Comparison of ENCODE assay signal across 17 cellular contexts in genomic region chr10:93287775-93288174, GRCh38.
A peak's percentile ranks its signal among the peaks of the same experiment; 100 is the strongest.
DNase-seq lines count a peak whose midpoint lies in the region; TF ChIP-seq lines count a peak whose summit lies in the region.
"Had no signal": no experiment of that assay in that cellular context is flagged by ENCODE, and none has a peak within 500 bp of the region (broad histone marks: within the 10 kb centered on the region; RNA-seq: fewer than 3 reads in every experiment).

No MANE protein-coding gene starts in this region.

- H3K9me3 ChIP-seq in H9 (ENCODE audit: control insufficient read depth, low read depth, low read length): no peaks in the 10 kb centered on the region

- H2BK5ac ChIP-seq in H9 (ENCODE audit: insufficient read length, low read length): peak overlapping the region; percentile 19

- no peak overlapping the region for H2BK120ac ChIP-seq in H9 (ENCODE audit: low read depth, low read length, poor library complexity, severe bottlenecking)

- H4K8ac ChIP-seq in H9 (replicated peaks; ENCODE audit: insufficient read length, low read depth, low read length): no peak overlapping the region

- H2BK20ac ChIP-seq in H9 (ENCODE audit: low read depth, low read length, poor library complexity, severe bottlenecking): no peak overlapping the region

- DNase-seq in H9 (peak; percentile 52), chondrocyte (ENCODE audit: low spot score) (no peak), kidney tubule cell (ENCODE audit: low spot score) (peak; percentile 19), renal cortical epithelial cell (ENCODE audit: low read depth) (peak; percentile 28), Kasumi-1 (lab: John Stamatoyannopoulos, UW) (no peak), occipital lobe (lab: John Stamatoyannopoulos, UW) (no peak)
- DNase-seq in activated naive CD4-positive, alpha-beta T cell treated with anti-CD3 and anti-CD28 coated beads, Interleukin-2, amount 10 ng/mL, durations not matched to agents 7 days and 5 days: no peak
- DNase-seq in activated CD4-positive, alpha-beta T cell treated with anti-CD3 and anti-CD28 coated beads for 48 hours: no peak
- DNase-seq: AML-193; CD4-positive, CD25-positive, alpha-beta regulatory T cell; GOT3; KG1; NCI-H1092; NCI-H2107; NCI-H226; NCI-H526 treated with DMSO at 0.1 percent for 48 hours; SIG-M5 had no signal

- H3K4me2 ChIP-seq in H9 (ENCODE audit: insufficient read depth, insufficient read length, low read length): no peak overlapping the region

- H3K9me3 Mint-ChIP-seq in H9: no peaks in the 10 kb centered on the region
- no peaks in the 10 kb centered on the region for H3K9me3 Mint-ChIP-seq in chondrocyte (ENCODE audit: low read depth)
- no peaks in the 10 kb centered on the region for H3K9me3 Mint-ChIP-seq in activated naive CD4-positive, alpha-beta T cell treated with anti-CD3 and anti-CD28 coated beads, Interleukin-2, amount 10 ng/mL, durations not matched to agents 7 days and 5 days
- H3K9me3 Mint-ChIP-seq: CD4-positive, CD25-positive, alpha-beta regulatory T cell had no signal

- H2AK5ac ChIP-seq in H9 (ENCODE audit: insufficient read length, low read length): no peak overlapping the region

- H3K79me1 ChIP-seq in H9 (ENCODE audit: insufficient read depth, low read depth, low read length, poor library complexity, severe bottlenecking): no peaks in the 10 kb centered on the region

- TF ChIP-seq CTCF in H9 (conservative IDR thresholded peaks at IDR 0.05): no peak
- TF ChIP-seq CTCF in chondrocyte (IDR thresholded peaks at IDR 0.05): no peak

- H3K4me3 Mint-ChIP-seq in H9 (peak overlapping the region in 1 of 2 experiments; percentile 33; a peak in 1 of 5 replicates), chondrocyte (ENCODE audit: unreplicated experiment) (no peak overlapping the region)
- no peak overlapping the region for H3K4me3 Mint-ChIP-seq in activated naive CD4-positive, alpha-beta T cell treated with anti-CD3 and anti-CD28 coated beads, Interleukin-2, amount 10 ng/mL, durations not matched to agents 7 days and 5 days
- H3K4me3 Mint-ChIP-seq: CD4-positive, CD25-positive, alpha-beta regulatory T cell had no signal

- H3T11ph ChIP-seq in H9 (ENCODE audit: low read length): no peak overlapping the region

- no peak overlapping the region for H3K9ac ChIP-seq in H9 (ENCODE audit: extremely low read depth, insufficient read length, low read length)

- H3K4ac ChIP-seq in H9 (ENCODE audit: low read depth, low read length): no peak overlapping the region

- peaks cover 2% of the 10 kb centered on the region for H4K20me1 ChIP-seq in H9 (ENCODE audit: control insufficient read depth, insufficient read depth, insufficient read length)

- H3K23ac ChIP-seq in H9 (ENCODE audit: insufficient read length, low read depth, low read length): no peak overlapping the region

- H3K18ac ChIP-seq in H9 (ENCODE audit: insufficient read length, low read depth, low read length): no peak overlapping the region

- H2AFZ ChIP-seq in H9 (ENCODE audit: low read length): no peak overlapping the region

- H3K79me2 ChIP-seq in H9 (ENCODE audit: insufficient read depth, low read length): no peaks in the 10 kb centered on the region

- no peaks in the 10 kb centered on the region for H3K27me3 ChIP-seq in H9 (ENCODE audit: insufficient read depth, low read length)

- H3K27ac Mint-ChIP-seq in H9 (peak overlapping the region; percentile 91 to 97 (median 91)), chondrocyte (ENCODE audit: unreplicated experiment) (peak overlapping the region; percentile 64)
- no peak overlapping the region for H3K27ac Mint-ChIP-seq in activated naive CD4-positive, alpha-beta T cell treated with anti-CD3 and anti-CD28 coated beads, Interleukin-2, amount 10 ng/mL, durations not matched to agents 7 days and 5 days
- H3K27ac Mint-ChIP-seq: CD4-positive, CD25-positive, alpha-beta regulatory T cell had no signal

- H3K56ac ChIP-seq in H9 (ENCODE audit: insufficient read length, low read depth, low read length): no peak overlapping the region

- H3K27me3 Mint-ChIP-seq in H9 (ENCODE audit: low read depth): no peaks in the 10 kb centered on the region
- H3K27me3 Mint-ChIP-seq in chondrocyte (ENCODE audit: low read depth): no peaks in the 10 kb centered on the region
- H3K27me3 Mint-ChIP-seq in activated naive CD4-positive, alpha-beta T cell treated with anti-CD3 and anti-CD28 coated beads, Interleukin-2, amount 10 ng/mL, durations not matched to agents 7 days and 5 days: peaks cover 6% of the 10 kb centered on the region

- H4K5ac ChIP-seq in H9 (ENCODE audit: insufficient read length, low read depth, low read length): peak overlapping the region; percentile 23

- CTCF ChIA-PET in activated naive CD4-positive, alpha-beta T cell treated with anti-CD3 and anti-CD28 coated beads, Interleukin-2, amount 10 ng/mL, durations not matched to agents 7 days and 5 days (lab: Charles Lee): interaction anchor here (0.9 to 1.3 kb wide), 2 partner anchors 172 to 208 kb away, joined by 3 to 7 read pairs; no protein-coding TSS in a partner anchor

- H3K23me2 ChIP-seq in H9 (ENCODE audit: insufficient read length, low read depth, low read length, poor library complexity, severe bottlenecking): no peaks in the 10 kb centered on the region

- no peak overlapping the region for H4K91ac ChIP-seq in H9 (ENCODE audit: insufficient read length, low read depth, low read length)

- peak overlapping the region; percentile 89 for H3K27ac ChIP-seq in H9 (ENCODE audit: insufficient read length, low read depth, low read length)

- H3K4me1 Mint-ChIP-seq in H9 (peaks cover 12 to 39% of the 10 kb centered on the region in 2 experiments), chondrocyte (ENCODE audit: low read depth) (peaks cover 34% of the 10 kb centered on the region)
- no peaks in the 10 kb centered on the region for H3K4me1 Mint-ChIP-seq in activated naive CD4-positive, alpha-beta T cell treated with anti-CD3 and anti-CD28 coated beads, Interleukin-2, amount 10 ng/mL, durations not matched to agents 7 days and 5 days

- no CpG with 5 or more reads among the region's 1 CpG for WGBS in H9 (ENCODE audit: extremely low coverage, insufficient read length, low lambda C conversion rate)

- peaks cover 3 to 21% (median 10%) of the 10 kb centered on the region in 3 experiments; a peak in 6 of 7 replicates for H3K36me3 Mint-ChIP-seq in H9 (ENCODE audit: insufficient read depth in 1 of 3, low read depth in 3 of 3)
- no peaks in the 10 kb centered on the region for H3K36me3 Mint-ChIP-seq in chondrocyte (ENCODE audit: low read depth)
- H3K36me3 Mint-ChIP-seq in activated naive CD4-positive, alpha-beta T cell treated with anti-CD3 and anti-CD28 coated beads, Interleukin-2, amount 10 ng/mL, durations not matched to agents 7 days and 5 days: no peaks in the 10 kb centered on the region
- H3K36me3 Mint-ChIP-seq: CD4-positive, CD25-positive, alpha-beta regulatory T cell had no signal

- no peak overlapping the region for H2BK15ac ChIP-seq in H9 (ENCODE audit: low read depth, low read length)

- no peak overlapping the region for H2BK12ac ChIP-seq in H9 (ENCODE audit: insufficient read length, low read depth, low read length)

- peaks cover 6% of the 10 kb centered on the region; the same call in 1 of the 2 replicates for H3K4me1 ChIP-seq in H9 (ENCODE audit: insufficient read depth, low read length)

- no peak overlapping the region for H3K14ac ChIP-seq in H9 (ENCODE audit: insufficient read depth, low read length)

Comparison
In these comparisons a context has a peak if more than half of its experiments do, and no peak if none do; other contexts are left out.
1. DNase-seq: peak in H9 (single experiment), kidney tubule cell (single experiment) and renal cortical epithelial cell (single experiment); none in chondrocyte (single experiment), activated naive CD4-positive, alpha-beta T cell treated with anti-CD3 and anti-CD28 coated beads, Interleukin-2, amount 10 ng/mL, durations not matched to agents 7 days and 5 days (single experiment), Kasumi-1 (0 of 2), activated CD4-positive, alpha-beta T cell treated with anti-CD3 and anti-CD28 coated beads for 48 hours (single experiment) and occipital lobe (single experiment).